Comparison of ENCODE assay signal across 22 cellular contexts in the genomic region with DNA sequence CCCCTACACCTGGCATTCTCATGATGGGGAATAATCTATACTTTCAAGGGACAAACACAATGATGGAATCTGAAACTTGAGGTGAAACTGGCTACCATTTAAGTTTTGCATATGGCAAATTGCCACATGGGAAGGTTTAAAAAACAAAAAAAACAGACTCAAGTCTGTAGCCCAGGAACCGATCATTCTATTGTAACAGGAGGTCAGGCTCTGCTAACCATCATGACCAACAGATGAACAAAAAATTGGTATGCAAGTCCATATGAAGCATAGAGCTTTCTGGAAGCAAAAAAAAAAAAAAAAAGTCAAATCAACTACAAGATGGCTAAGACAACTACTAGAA.
DNase-seq lines count a peak whose midpoint lies in the region; ATAC-seq, FAIRE-seq and TF ChIP-seq lines count a peak whose summit lies in the region.
"Had no signal": no experiment of that assay in that cellular context is flagged by ENCODE, and none has a peak within 500 bp of the region (broad histone marks: within the 10 kb centered on the region; RNA-seq: fewer than 3 reads in every experiment).

No MANE protein-coding gene starts in this region.

- CTCF ChIA-PET in GM12878 (lab: Yijun Ruan, JAX): interaction anchor here (0.9 to 1.1 kb wide), 2 partner anchors 11 to 48 kb away, joined by 3 to 5 read pairs; no protein-coding TSS in a partner anchor

- no peak for DNase-seq in activated T-cell treated with anti-CD3 and anti-CD28 coated beads, Interleukin-2, amount 50 U/mL, for 24 hours
- DNase-seq in activated T-cell treated with anti-CD3 and anti-CD28 coated beads for 4 hours (no peak), MM.1S (no peak), GM12878 (ENCODE audit: low read depth, low spot score) (no peak), NCI-H2227 (lab: John Stamatoyannopoulos, UW; ENCODE audit: unreplicated experiment) (no peak), breast epithelium (ENCODE audit: low spot score in 2 of 2) (no peak), upper lobe of left lung (no peak)
- DNase-seq: activated CD4-positive, alpha-beta T cell treated with anti-CD3 and anti-CD28 coated beads, Interleukin-2, amount 50 U/mL, for 48 hours; H9; IMR-90; left ventricle myocardium inferior; midbrain; NCI-H146; NCI-H526 treated with DMSO at 0.1 percent for 48 hours; SIG-M5 had no signal

- RAD21 ChIA-PET in GM12878 (lab: Charles Lee; ENCODE audit: unreplicated experiment): no interaction called here

- TF ChIP-seq POLR2A in GM12878 (IDR thresholded peaks at IDR 0.05; ENCODE audit: low read depth, low read length): no peak
- no peak for TF ChIP-seq POLR2A in breast epithelium (IDR thresholded peaks at IDR 0.05)
- no peak for TF ChIP-seq POLR2A in upper lobe of left lung (IDR thresholded peaks at IDR 0.05)

- in situ Hi-C loops in GM12878 (cut with MboI): no loop called here

- no peaks in the 10 kb centered on the region for H4K20me1 ChIP-seq in MM.1S (ENCODE audit: insufficient read depth, low read length)
- no peaks in the 10 kb centered on the region for H4K20me1 ChIP-seq in GM12878 (ENCODE audit: control insufficient read depth, insufficient read depth)

- intact Hi-C loops in GM12878 (cut with micrococcal nuclease; ENCODE audit: unreplicated experiment) (no loop called here), breast epithelium (cut with DNase I; ENCODE audit: low total_unique reads) (no loop called here)

- FAIRE-seq in GM12878 (lab: Jason Lieb, UNC): no peak

- peaks cover 82% of the 10 kb centered on the region for H3K4me1 Mint-ChIP-seq in activated T-cell treated with anti-CD3 and anti-CD28 coated beads, Interleukin-2, amount 50 U/mL, for 24 hours (ENCODE audit: low read depth)

- no TSS peak for BruUV-seq in GM12878 (replicated peaks; lab: Mats Ljungman, UMichigan)

- SMC1A ChIA-PET in GM12878 (lab: Charles Lee; ENCODE audit: uncharacterized antibody, unreplicated experiment): interaction anchor here (1.1 to 1.2 kb wide), 2 partner anchors 8 to 24 kb away, joined by 3 read pairs; no protein-coding TSS in a partner anchor

- peaks cover 62% of the 10 kb centered on the region for H3K27me3 Mint-ChIP-seq in activated T-cell treated with anti-CD3 and anti-CD28 coated beads, Interleukin-2, amount 50 U/mL, for 24 hours

- POLR2A ChIA-PET in GM12878 (lab: Charles Lee): interaction anchor here (0.6 kb wide), 1 partner anchor 443 kb away, joined by 3 read pairs; no protein-coding TSS in a partner anchor

- peaks cover 26% of the 10 kb centered on the region for H3F3A ChIP-seq in MM.1S (ENCODE audit: insufficient read depth, low read length)

- H3K9me3 ChIP-seq in MM.1S (replicated peaks; ENCODE audit: insufficient read depth, low read length): no peaks in the 10 kb centered on the region
- H3K9me3 ChIP-seq in GM12878 (replicated peaks; ENCODE audit: control insufficient read depth, insufficient read depth, low read length): no peaks in the 10 kb centered on the region
- H3K9me3 ChIP-seq in breast epithelium: peaks cover 0 to 5% of the 10 kb centered on the region in 2 donors
- H3K9me3 ChIP-seq in upper lobe of left lung: no peaks in the 10 kb centered on the region

- H3K36me3 ChIP-seq in MM.1S (replicated peaks; ENCODE audit: insufficient read depth, low read length) (no peaks in the 10 kb centered on the region), GM12878 (ENCODE audit: control insufficient read depth in 2 of 2, insufficient read depth in 2 of 2, low read length in 1 of 2) (no peaks in the 10 kb centered on the region), breast epithelium (no peaks in the 10 kb centered on the region), upper lobe of left lung (no peaks in the 10 kb centered on the region)
- H3K36me3 ChIP-seq: cardiac muscle cell, left ventricle myocardium inferior had no signal

- H3K4me2 ChIP-seq in MM.1S (ENCODE audit: low read depth, low read length) (peak overlapping the region; percentile 59; the same call in 1 of the 2 replicates), GM12878 (ENCODE audit: control insufficient read depth, insufficient read depth) (0 out of 2 replicates have a peak overlapping the region, but pooled peaks have one; percentile 9)

- H3K36me3 Mint-ChIP-seq in activated T-cell treated with anti-CD3 and anti-CD28 coated beads, Interleukin-2, amount 50 U/mL, for 24 hours (ENCODE audit: low read depth): peaks cover 88% of the 10 kb centered on the region

- no peak overlapping the region for H3K4me3 Mint-ChIP-seq in activated T-cell treated with anti-CD3 and anti-CD28 coated beads, Interleukin-2, amount 50 U/mL, for 24 hours
- H3K4me3 Mint-ChIP-seq: activated T-helper 1 cell treated with anti-CD3 and anti-CD28 coated beads, Interleukin-12 subunit alpha, Interleukin-12 subunit beta, Interleukin-2, Interleukin-4 antibody, amounts not matched to agents 30 ng/mL and 10 ng/mL and 1 ng/mL, durations not matched to agents 14 hours and 24 hours and 36 hours; dendritic cell treated with granulocyte-macrophage colony-stimulating factor and Interleukin-4, amounts not matched to agents 40 ng/mL and 50 ng/mL, for 4 days; H9; natural killer cell treated with Interleukin-12 subunit alpha and Interleukin-12 subunit beta and Interleukin-15 and Interleukin-18, amount 100 ng/mL, for 72 hours had no signal

- no peaks in the 10 kb centered on the region for H3K9me2 ChIP-seq in MM.1S (replicated peaks; ENCODE audit: insufficient read depth, low read length)

- H3K79me2 ChIP-seq in MM.1S (ENCODE audit: low read length): peaks cover 49% of the 10 kb centered on the region
- H3K79me2 ChIP-seq in GM12878 (ENCODE audit: control insufficient read depth, insufficient read depth, low read length): no peaks in the 10 kb centered on the region
- H3K79me2 ChIP-seq: parathyroid adenoma had no signal

- ATAC-seq in GM21529 (IDR thresholded peaks at IDR 0.05; ENCODE audit: unreplicated experiment) (peak; percentile 45), GM12878 (peak; percentile 56), upper lobe of left lung (ENCODE audit: low FRiP score in 2 of 2) (no peak)
- ATAC-seq: natural killer cell treated with Interleukin-12 subunit alpha and Interleukin-12 subunit beta and Interleukin-15 and Interleukin-18, amount 100 ng/mL, for 72 hours had no signal

- TF ChIP-seq RAD21 in GM12878 (IDR thresholded peaks at IDR 0.05; ENCODE audit: insufficient read depth, low read depth, low read length): no peak

- H3K4me3 ChIP-seq in MM.1S (ENCODE audit: low read length) (0 out of 2 replicates have a peak overlapping the region, but pooled peaks have one; percentile 12), GM12878 (no peak overlapping the region), breast epithelium (no peak overlapping the region), upper lobe of left lung (no peak overlapping the region)
- H3K4me3 ChIP-seq: cardiac muscle cell, left ventricle myocardium inferior had no signal

- no peak for TF ChIP-seq EP300 in GM12878 (IDR thresholded peaks at IDR 0.05; ENCODE audit: borderline replicate concordance in 1 of 2, control insufficient read depth in 1 of 2, low read depth in 2 of 2, low read length in 2 of 2)
- TF ChIP-seq EP300 in upper lobe of left lung (IDR thresholded peaks at IDR 0.05): no peak

- H3K27ac ChIP-seq in MM.1S (ENCODE audit: low read length) (peak overlapping the region; percentile 44; the same call in 1 of the 2 replicates), GM12878 (ENCODE audit: control insufficient read depth, insufficient read depth) (no peak overlapping the region), breast epithelium (no peak overlapping the region), upper lobe of left lung (no peak overlapping the region)
- H3K27ac ChIP-seq: C4-2B, cardiac muscle cell, left ventricle myocardium inferior, parathyroid adenoma had no signal

- 0% methylated on average over 1 of the region's 1 CpG for WGBS in GM12878 (ENCODE audit: insufficient coverage, insufficient replicate concordance, low lambda C conversion rate, missing lambda C conversion rate)
- 76 to 90% methylated on average over 1 of the region's 1 CpG for WGBS in upper lobe of left lung, 2 donors

- no peak overlapping the region for H2AFZ ChIP-seq in MM.1S (ENCODE audit: low read length)
- no peak overlapping the region for H2AFZ ChIP-seq in GM12878 (ENCODE audit: control insufficient read depth, low read depth, low read length)
- H2AFZ ChIP-seq: parathyroid adenoma had no signal

- no peak for TF ChIP-seq CTCF in MM.1S (IDR thresholded peaks at IDR 0.05; ENCODE audit: low read length)
- TF ChIP-seq CTCF in GM12878 (IDR thresholded peaks at IDR 0.05 in 2 of 3, conservative IDR thresholded peaks at IDR 0.05 in 1 of 3; ENCODE audit: control insufficient read depth in 2 of 3, extremely low read depth in 1 of 3, insufficient read depth in 1 of 3, low read depth in 3 of 3, low read length in 3 of 3): no peak
- TF ChIP-seq CTCF in breast epithelium (IDR thresholded peaks at IDR 0.05): no peak
- no peak for TF ChIP-seq CTCF in upper lobe of left lung (IDR thresholded peaks at IDR 0.05)

- H3K4me1 ChIP-seq in MM.1S (ENCODE audit: low read length): peaks cover 32% of the 10 kb centered on the region
- 0 out of 2 replicates have a peak, but pooled peaks cover 3% of the 10 kb centered on the region for H3K4me1 ChIP-seq in GM12878 (ENCODE audit: control insufficient read depth, insufficient read depth, low read length)
- H3K4me1 ChIP-seq in breast epithelium: no peaks in the 10 kb centered on the region
- no peaks in the 10 kb centered on the region for H3K4me1 ChIP-seq in upper lobe of left lung
- H3K4me1 ChIP-seq: left ventricle myocardium inferior, parathyroid adenoma had no signal

- no peaks in the 10 kb centered on the region for H3K9me3 Mint-ChIP-seq in activated T-cell treated with anti-CD3 and anti-CD28 coated beads, Interleukin-2, amount 50 U/mL, for 24 hours
- H3K9me3 Mint-ChIP-seq: activated T-helper 1 cell treated with anti-CD3 and anti-CD28 coated beads, Interleukin-12 subunit alpha, Interleukin-12 subunit beta, Interleukin-2, Interleukin-4 antibody, amounts not matched to agents 30 ng/mL and 10 ng/mL and 1 ng/mL, durations not matched to agents 14 hours and 24 hours and 36 hours; dendritic cell treated with granulocyte-macrophage colony-stimulating factor and Interleukin-4, amounts not matched to agents 40 ng/mL and 50 ng/mL, for 4 days; natural killer cell treated with Interleukin-12 subunit alpha and Interleukin-12 subunit beta and Interleukin-15 and Interleukin-18, amount 100 ng/mL, for 72 hours had no signal

- H3K27ac Mint-ChIP-seq in activated T-cell treated with anti-CD3 and anti-CD28 coated beads, Interleukin-2, amount 50 U/mL, for 24 hours: peak overlapping the region; percentile 81
- H3K27ac Mint-ChIP-seq: activated T-helper 1 cell treated with anti-CD3 and anti-CD28 coated beads, Interleukin-12 subunit alpha, Interleukin-12 subunit beta, Interleukin-2, Interleukin-4 antibody, amounts not matched to agents 30 ng/mL and 10 ng/mL and 1 ng/mL, durations not matched to agents 14 hours and 24 hours and 36 hours; dendritic cell treated with granulocyte-macrophage colony-stimulating factor and Interleukin-4, amounts not matched to agents 40 ng/mL and 50 ng/mL, for 4 days; H9 had no signal

- H3K27me3 ChIP-seq in MM.1S (replicated peaks; ENCODE audit: insufficient read depth, low read length) (no peaks in the 10 kb centered on the region), GM12878 (replicated peaks in 1 of 2; ENCODE audit: control insufficient read depth in 2 of 2, insufficient read depth in 2 of 2, low read length in 1 of 2) (no peaks in the 10 kb centered on the region), breast epithelium (peaks cover 0 to 10% of the 10 kb centered on the region in 2 donors), upper lobe of left lung (no peaks in the 10 kb centered on the region)
- H3K27me3 ChIP-seq: cardiac muscle cell had no signal

- H3K9ac ChIP-seq in MM.1S (ENCODE audit: low read length) (no peak overlapping the region), GM12878 (ENCODE audit: control insufficient read depth, insufficient read depth, low read length) (no peak overlapping the region)
- H3K9ac ChIP-seq: parathyroid adenoma had no signal

Comparison
In these comparisons a context has a peak if more than half of its experiments do, and no peak if none do; other contexts are left out.
1. ATAC-seq: peak in GM21529 (single experiment) and GM12878 (single experiment); none in upper lobe of left lung (0 of 2).